In the genomic region with DNA sequence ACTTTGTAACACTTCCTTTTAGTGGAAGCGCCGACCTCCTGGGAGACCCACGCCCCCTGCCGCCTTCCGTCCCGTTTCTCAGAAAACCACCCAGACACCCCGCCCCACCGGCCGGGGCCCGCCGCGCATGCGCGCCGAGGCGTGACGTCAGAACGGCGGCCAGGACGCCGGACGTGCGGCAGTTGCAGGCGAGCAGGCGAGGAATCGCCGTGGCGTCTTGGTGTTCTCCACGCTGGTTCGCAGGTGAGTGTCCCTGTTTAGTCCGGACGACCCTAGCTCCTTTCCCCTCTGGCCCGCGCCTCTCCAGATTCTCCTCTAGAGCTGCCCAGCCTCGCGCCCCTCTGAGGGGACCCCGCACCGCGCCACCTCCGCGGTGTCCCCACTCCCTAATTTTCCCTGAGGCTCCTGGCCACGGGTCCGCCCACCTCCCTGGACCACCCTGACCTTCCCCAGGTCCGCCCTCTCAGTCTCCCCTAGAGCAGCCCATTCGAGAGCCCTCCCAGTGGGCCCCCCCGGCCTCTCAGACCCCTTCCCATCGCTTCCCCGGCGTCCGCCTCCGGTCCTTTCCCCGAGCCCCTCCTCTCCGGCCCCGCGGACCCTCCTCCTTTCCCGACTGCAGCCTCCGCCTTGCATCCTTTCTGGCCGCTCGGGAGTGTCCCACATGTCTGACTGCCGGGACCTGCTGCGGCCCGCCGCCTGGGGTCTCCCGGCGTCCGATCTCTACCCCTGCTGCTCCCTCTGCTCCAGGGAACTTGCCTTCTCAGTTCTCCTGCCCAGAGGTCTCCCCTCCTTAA, we compare ENCODE assay signal across 8 cellular contexts. TPM values are rescaled to one million over a fixed set of nuclear protein-coding genes. Genes with fewer than 3 reads are reported as not detected.
A peak's percentile ranks its signal among the peaks of the same experiment; 100 is the strongest.
DNase-seq lines count a peak whose midpoint lies in the region; ATAC-seq and TF ChIP-seq lines count a peak whose summit lies in the region.

A gene with protein sequence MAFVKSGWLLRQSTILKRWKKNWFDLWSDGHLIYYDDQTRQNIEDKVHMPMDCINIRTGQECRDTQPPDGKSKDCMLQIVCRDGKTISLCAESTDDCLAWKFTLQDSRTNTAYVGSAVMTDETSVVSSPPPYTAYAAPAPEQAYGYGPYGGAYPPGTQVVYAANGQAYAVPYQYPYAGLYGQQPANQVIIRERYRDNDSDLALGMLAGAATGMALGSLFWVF (plus strand): TSS at position 181 of the 794 bp plus-strand sequence. CDS start 15,606 bp downstream, outside the sequence.

- ATAC-seq in GM19468 (IDR thresholded peaks at IDR 0.05; ENCODE audit: extremely low read depth, unreplicated experiment): peak; percentile 65

- no peaks in the 10 kb centered on the region for H3K9me3 ChIP-seq in mucosa of stomach (ENCODE audit: control insufficient read depth, low read length)

- peak; percentile 28 for TF ChIP-seq CTCF in epithelial cell of proximal tubule (conservative IDR thresholded peaks at IDR 0.05; ENCODE audit: low read depth, low read length)

- H3K4me1 ChIP-seq in mucosa of stomach (ENCODE audit: control insufficient read depth, insufficient read depth, low read length): peaks cover 20% of the 10 kb centered on the region

- no peaks in the 10 kb centered on the region for H3K27me3 ChIP-seq in mucosa of stomach (ENCODE audit: control insufficient read depth, insufficient read depth, low read length)

- no peaks in the 10 kb centered on the region for H3K36me3 ChIP-seq in mucosa of stomach (ENCODE audit: control insufficient read depth, insufficient read depth, low read length)

- H3K4me3 ChIP-seq in epithelial cell of proximal tubule (ENCODE audit: low read depth, low read length): peak within 1 kb of the TSS; percentile 89
- H3K4me3 ChIP-seq in mucosa of stomach (ENCODE audit: low read length): peak within 1 kb of the TSS; percentile 72

- DNase-seq in Caki2 (ENCODE audit: low read depth) (peak; percentile 85), HS-27A (ENCODE audit: low read depth) (peak; percentile 75), OCI-M1 (lab: John Stamatoyannopoulos, UW) (peak; percentile 96), activated T-cell treated with anti-CD3 and anti-CD28 coated beads for 4 hours (peak; percentile 90), epithelial cell of proximal tubule (ENCODE audit: low read depth) (no peak)
- peak; percentile 90 to 91 for DNase-seq in stimulated activated CD8-positive, alpha-beta memory T cell treated with anti-CD3 and anti-CD28 coated beads, Interleukin-7, amount 100 ng/mL, for 1 hour (ENCODE audit: low read depth in 2 of 2)

- peak within 1 kb of the TSS; percentile 95 for H3K9ac ChIP-seq in mucosa of stomach (ENCODE audit: low read length)

- in situ Hi-C loops in Caki2 (cut with HindIII; ENCODE audit: low pct_unique_long_range_greater_than_20kb, low sequenced_read_pairs): no loop called here

RNA-seq across cellular contexts. Expression of the gene that starts here (rescaled TPM):
- total RNA-seq in Caki2 (2014; rRNA removed; shearing (Covaris generic); ENCODE audit: low replicate concordance): 116 and 147 TPM in 2 replicates
- 94.0 and 131 TPM in 2 replicates for total RNA-seq in epithelial cell of proximal tubule
